ENCODE assay signal across 8 cellular contexts in the genomic region with DNA sequence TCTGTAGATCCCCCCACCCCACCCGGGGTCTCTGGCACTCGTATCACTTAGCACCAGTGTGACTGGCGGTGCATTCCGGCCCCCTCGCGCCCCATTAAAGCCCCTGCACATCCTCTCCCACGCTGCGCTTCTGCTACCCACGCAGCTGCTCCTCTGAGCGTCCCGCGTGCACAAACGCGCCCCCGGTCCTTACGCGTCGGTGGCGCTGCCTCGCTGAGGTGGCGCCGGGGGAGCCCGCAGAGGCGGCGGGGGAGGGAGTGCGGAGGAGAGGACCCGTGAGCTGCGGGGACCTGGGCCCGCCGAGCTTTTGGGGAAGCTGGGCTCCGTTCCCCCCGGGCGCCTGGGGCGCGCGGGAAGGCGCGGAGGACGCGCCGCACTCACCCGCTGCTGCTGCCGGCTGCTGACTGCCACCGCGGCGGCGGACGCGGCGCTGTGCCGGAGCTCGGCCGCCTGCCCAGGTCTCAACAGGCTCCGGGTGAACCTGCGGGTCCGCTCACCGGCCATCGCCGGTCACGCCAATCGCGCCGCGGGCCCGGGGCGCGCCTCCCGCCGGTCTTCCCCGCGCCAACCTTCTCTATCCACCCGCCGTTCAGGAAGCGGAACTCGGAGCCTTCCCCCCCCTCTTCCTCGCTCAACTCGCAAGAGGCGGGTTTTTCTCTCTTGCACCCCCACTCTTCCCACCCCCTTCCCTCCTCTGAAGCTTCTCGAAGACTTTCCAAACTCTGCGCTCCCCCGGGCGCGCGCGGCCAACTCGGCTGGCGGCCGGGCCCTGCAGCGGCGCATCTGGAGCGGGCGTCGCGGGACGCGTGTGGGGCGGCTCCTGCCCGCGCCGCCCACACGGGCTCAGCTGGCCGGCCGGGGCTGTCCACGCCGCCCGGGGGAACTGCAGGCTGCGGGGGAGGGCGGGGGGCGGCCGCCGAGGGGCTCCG. TPM values are rescaled to one million over a fixed set of nuclear protein-coding genes. Genes with fewer than 3 reads are reported as not detected.
DNase-seq lines count a peak whose midpoint lies in the region; ATAC-seq and TF ChIP-seq lines count a peak whose summit lies in the region.

Gene DOCK10 (minus strand): TSS at position 598 of the 929 bp plus-strand sequence. CDS start 94 bp downstream, at position 504.

- H3K4me1 ChIP-seq in KMS-11 (ENCODE audit: low read depth, poor library complexity, severe bottlenecking), result peaks cover 17% of the 10 kb centered on the region
- peaks cover 35% of the 10 kb centered on the region for H3K4me1 ChIP-seq in lower lobe of right lung

- H3K4me2 ChIP-seq in KMS-11, result peak within 1 kb of the TSS; percentile 80

- TF ChIP-seq CTCF in KMS-11 (conservative IDR thresholded peaks at IDR 0.05; ENCODE audit: low read depth, low read length) (no peak), lower lobe of right lung (IDR thresholded peaks at IDR 0.05) (no peak)

- peak within 1 kb of the TSS; percentile 59 for H3K27ac ChIP-seq in KMS-11
- peak within 1 kb of the TSS; percentile 72 for H3K27ac ChIP-seq in lower lobe of right lung

- DNase-seq in ELR (ENCODE audit: low read depth) (peak; percentile 68), dermis blood vessel endothelial cell (peak; percentile 44), lower lobe of right lung (peak; percentile 69), NCI-H774 (lab: John Stamatoyannopoulos, UW) (no peak)
- DNase-seq in activated CD4-positive, alpha-beta T cell treated with anti-CD3 and anti-CD28 coated beads for 4 hours, result peak; percentile 81 to 82
- peak; percentile 51 to 70 (median 62) for DNase-seq in stimulated activated CD4-positive, alpha-beta T cell treated with anti-CD3 and anti-CD28 coated beads, TNF-alpha, amount 100 ng/mL, for 4 hours (ENCODE audit: low read depth in 3 of 3)

- no peaks in the 10 kb centered on the region for H3K9me3 ChIP-seq in lower lobe of right lung

- no peaks in the 10 kb centered on the region for H4K20me1 ChIP-seq in KMS-11 (ENCODE audit: insufficient read depth)

- H2AFZ ChIP-seq in KMS-11 (ENCODE audit: low read depth), result peak within 1 kb of the TSS; percentile 81

- intact Hi-C loops in lower lobe of right lung (cut with DNase I), result no loop called here

- no peak within 1 kb of the TSS for H3K4me3 ChIP-seq in KMS-11 (IDR thresholded peaks at IDR 0.05; ENCODE audit: insufficient read depth, low read depth, low read length)
- H3K4me3 ChIP-seq in lower lobe of right lung, result peak within 1 kb of the TSS; percentile 74

- peak; percentile 31 for ATAC-seq in GM21515 (IDR thresholded peaks at IDR 0.05; ENCODE audit: unreplicated experiment)
- ATAC-seq in lower lobe of right lung, result peak; percentile 70 to 72

- H3K27me3 ChIP-seq in KMS-11 (ENCODE audit: insufficient read depth, low read depth) (no peaks in the 10 kb centered on the region), lower lobe of right lung (ENCODE audit: low read depth) (peaks cover 20% of the 10 kb centered on the region)

- peak within 1 kb of the TSS; percentile 56; the same call in 1 of the 2 replicates for H3K9ac ChIP-seq in KMS-11

- no peaks in the 10 kb centered on the region for H3K36me3 ChIP-seq in KMS-11 (ENCODE audit: insufficient read depth)
- no peaks in the 10 kb centered on the region for H3K36me3 ChIP-seq in lower lobe of right lung

- H3K79me2 ChIP-seq in KMS-11 (ENCODE audit: insufficient read depth, low read depth), result no peaks in the 10 kb centered on the region

RNA-seq across cellular contexts. Expression of gene DOCK10, which starts in this region (rescaled TPM):
- total RNA-seq in dermis blood vessel endothelial cell (4.1 and 5.3 TPM in 2 replicates), lower lobe of right lung (52.3 TPM)
